Comparison of ENCODE assay signal across 9 cellular contexts in the genomic region with DNA sequence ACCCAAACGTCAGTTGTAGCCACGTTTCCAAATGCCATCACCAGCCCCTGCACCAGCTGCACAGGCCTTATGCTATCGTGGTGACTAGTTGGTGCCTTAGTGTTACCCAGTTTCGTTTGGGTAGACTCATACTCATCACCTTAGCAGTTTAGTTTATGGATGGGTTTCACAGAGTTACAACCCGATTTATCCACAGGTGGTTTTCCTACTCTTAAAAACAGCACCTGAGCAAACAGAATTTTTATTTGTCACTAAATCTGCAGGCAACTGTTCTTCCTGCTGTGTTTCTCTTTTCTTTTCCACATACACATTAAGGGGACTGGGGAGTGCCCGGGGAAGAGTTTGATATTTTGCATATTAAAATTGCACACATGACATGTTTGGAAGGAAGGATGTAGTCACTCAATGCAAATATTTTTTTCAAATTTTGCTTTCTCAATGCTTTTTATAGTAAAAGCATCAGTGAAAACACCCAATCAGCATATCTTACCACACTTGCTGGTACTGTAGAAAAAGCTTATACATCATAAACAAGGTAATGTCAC. TPM values are rescaled to one million over a fixed set of nuclear protein-coding genes. Genes with fewer than 3 reads are reported as not detected.
DNase-seq lines count a peak whose midpoint lies in the region; ATAC-seq, FAIRE-seq and TF ChIP-seq lines count a peak whose summit lies in the region.
"Had no signal": no experiment of that assay in that cellular context is flagged by ENCODE, and none has a peak within 500 bp of the region (broad histone marks: within the 10 kb centered on the region; RNA-seq: fewer than 3 reads in every experiment).

No MANE protein-coding gene starts in this region.

- no peak for TF ChIP-seq CTCF in mesothelial cell of epicardium (IDR thresholded peaks at IDR 0.05; ENCODE audit: unreplicated experiment)

- H3K27ac Mint-ChIP-seq in activated naive CD8-positive, alpha-beta T cell treated with anti-CD3 and anti-CD28 coated beads for 36 hours, result peak overlapping the region; percentile 66
- H3K27ac Mint-ChIP-seq in mesothelial cell of epicardium, result no peak overlapping the region

- TF ChIP-seq POLR2A in GM12891 (IDR thresholded peaks at IDR 0.05; ENCODE audit: low read depth, low read length), result no peak

- H3K36me3 Mint-ChIP-seq in activated naive CD8-positive, alpha-beta T cell treated with anti-CD3 and anti-CD28 coated beads for 36 hours, result peaks cover 53% of the 10 kb centered on the region
- peaks cover 25% of the 10 kb centered on the region for H3K36me3 Mint-ChIP-seq in mesothelial cell of epicardium

- no peaks in the 10 kb centered on the region for H3K27me3 Mint-ChIP-seq in activated naive CD8-positive, alpha-beta T cell treated with anti-CD3 and anti-CD28 coated beads for 36 hours
- H3K27me3 Mint-ChIP-seq in mesothelial cell of epicardium (ENCODE audit: low read depth), result no peaks in the 10 kb centered on the region

- H3K4me1 Mint-ChIP-seq in activated naive CD8-positive, alpha-beta T cell treated with anti-CD3 and anti-CD28 coated beads for 36 hours, result peaks cover 20% of the 10 kb centered on the region
- H3K4me1 Mint-ChIP-seq in mesothelial cell of epicardium, result peaks cover 6% of the 10 kb centered on the region

- DNase-seq in GM12891 (ENCODE audit: insufficient read length, low spot score) (no peak), NCI-H1092 treated with DMSO at 0.1 percent for 48 hours (lab: John Stamatoyannopoulos, UW) (no peak), NCI-H1436 (lab: John Stamatoyannopoulos, UW) (no peak), NCI-H2196 (lab: John Stamatoyannopoulos, UW; ENCODE audit: unreplicated experiment) (no peak), mesothelial cell of epicardium (ENCODE audit: low spot score in 2 of 2, unreplicated experiment in 2 of 2) (no peak)
- no peak for DNase-seq in activated naive CD8-positive, alpha-beta T cell treated with anti-CD3 and anti-CD28 coated beads for 36 hours

- H3K9me3 Mint-ChIP-seq in activated naive CD8-positive, alpha-beta T cell treated with anti-CD3 and anti-CD28 coated beads for 36 hours, result peaks cover 2% of the 10 kb centered on the region
- no peaks in the 10 kb centered on the region for H3K9me3 Mint-ChIP-seq in mesothelial cell of epicardium

- H3K4me3 Mint-ChIP-seq in activated naive CD8-positive, alpha-beta T cell treated with anti-CD3 and anti-CD28 coated beads for 36 hours, result no peak overlapping the region
- no peak overlapping the region for H3K4me3 Mint-ChIP-seq in mesothelial cell of epicardium

- FAIRE-seq in GM12891 (lab: Jason Lieb, UNC), result peak; percentile 20
- FAIRE-seq: bronchial epithelial cell had no signal

- ATAC-seq in GM21360 (IDR thresholded peaks at IDR 0.05; ENCODE audit: unreplicated experiment), result peak; percentile 32
- peak; percentile 26 for ATAC-seq in HG03439 (IDR thresholded peaks at IDR 0.05; ENCODE audit: unreplicated experiment)

TF ChIP-seq in GM12891, 5 proteins besides CTCF, POLR2A, EP300 and RAD21:
- TF ChIP-seq POLR2AphosphoS5 (IDR thresholded peaks at IDR 0.05; ENCODE audit: low read depth, low read length) (no peak), PAX5 (IDR thresholded peaks at IDR 0.05; ENCODE audit: insufficient read depth, low read length, severe bottlenecking) (no peak), TAF1 (IDR thresholded peaks at IDR 0.05; ENCODE audit: low read depth, low read length) (no peak), POU2F2 (IDR thresholded peaks at IDR 0.05; ENCODE audit: low read depth, low read length) (peak; percentile 56; the same call in 1 of the 2 replicates)

RNA-seq across cellular contexts. Expression of a gene that starts 41.7 kb away (rescaled TPM):
- 12.6 TPM for polyA plus RNA-seq in GM12891 (2012; ENCODE audit: low read depth, missing spikeins)
- total RNA-seq in activated naive CD8-positive, alpha-beta T cell treated with anti-CD3 and anti-CD28 coated beads for 36 hours, result 10 to 100 TPM; 30.2 to 30.7 TPM
- 7.7 to 9.1 TPM (median 8.7 TPM) in 3 replicates for total RNA-seq in mesothelial cell of epicardium
